22 cellular contexts compared by ENCODE assay signal in genomic region chr5:69509212-69509611, GRCh38.
"Had no signal": no experiment of that assay in that cellular context is flagged by ENCODE, and none has a peak within 500 bp of the region (broad histone marks: within the 10 kb centered on the region; RNA-seq: fewer than 3 reads in every experiment).

No MANE protein-coding gene starts in this region.

- H3K4me1 Mint-ChIP-seq: activated CD4-positive, alpha-beta T cell treated with anti-CD3 and anti-CD28 coated beads, Interleukin-2, amount 10 ng/mL, durations not matched to agents 7 days and 5 days; naive B cell; neural progenitor cell had no signal

- H2AFZ ChIP-seq: neural progenitor cell had no signal

- H3K27me3 ChIP-seq: body of pancreas, gastrocnemius medialis, heart left ventricle, neural progenitor cell, transverse colon had no signal

- H3K4me3 ChIP-seq: body of pancreas, coronary artery, gastrocnemius medialis, heart left ventricle, lung, neural progenitor cell, psoas muscle, transverse colon had no signal

- H3K9me3 ChIP-seq: body of pancreas, gastrocnemius medialis, heart left ventricle, psoas muscle, transverse colon had no signal

- H3K9me3 Mint-ChIP-seq: activated CD4-positive, alpha-beta T cell treated with anti-CD3 and anti-CD28 coated beads, Interleukin-2, amount 10 ng/mL, durations not matched to agents 7 days and 5 days; activated naive CD4-positive, alpha-beta T cell treated with anti-CD3 and anti-CD28 coated beads for 36 hours; activated T-cell treated with anti-CD3 and anti-CD28 coated beads, Interleukin-2, amount 50 U/mL, for 4 hours; stimulated activated naive CD8-positive, alpha-beta T cell treated with anti-CD3 and anti-CD28 coated beads, Interleukin-15, Interleukin-2, amounts not matched to agents 100 ng/mL and 50 ng/mL, for 24 hours had no signal

- H3K27ac Mint-ChIP-seq: activated CD4-positive, alpha-beta T cell treated with anti-CD3 and anti-CD28 coated beads, Interleukin-2, amount 10 ng/mL, durations not matched to agents 7 days and 5 days; activated CD8-positive, alpha-beta T cell treated with anti-CD3 and anti-CD28 coated beads, Interleukin-2, amount 10 ng/mL, durations not matched to agents 7 days and 5 days; activated naive CD4-positive, alpha-beta T cell treated with anti-CD3 and anti-CD28 coated beads for 36 hours; naive B cell; neural progenitor cell; stimulated activated naive CD8-positive, alpha-beta T cell treated with anti-CD3 and anti-CD28 coated beads, Interleukin-15, Interleukin-2, amounts not matched to agents 100 ng/mL and 50 ng/mL, for 24 hours had no signal

- H3K4me1 ChIP-seq: gastrocnemius medialis, heart left ventricle, neural progenitor cell, psoas muscle, transverse colon had no signal

- H3K27me3 Mint-ChIP-seq: activated CD4-positive, alpha-beta T cell treated with anti-CD3 and anti-CD28 coated beads, Interleukin-2, amount 10 ng/mL, durations not matched to agents 7 days and 5 days; stimulated activated naive CD8-positive, alpha-beta T cell treated with anti-CD3 and anti-CD28 coated beads, Interleukin-15, Interleukin-2, amounts not matched to agents 100 ng/mL and 50 ng/mL, for 24 hours had no signal

- ATAC-seq: activated CD4-positive, CD25-positive, alpha-beta regulatory T cell treated with anti-CD3 and anti-CD28 coated beads, Interleukin-2, amount 50 U/mL, for 24 hours; activated CD8-positive, alpha-beta T cell treated with anti-CD3 and anti-CD28 coated beads, Interleukin-2, amount 10 ng/mL, durations not matched to agents 7 days and 5 days; activated T-cell treated with anti-CD3 and anti-CD28 coated beads, Interleukin-2, amount 50 U/mL, for 4 hours; body of pancreas; esophagus mucosa; gastrocnemius medialis; heart left ventricle; left lobe of liver; psoas muscle; right cardiac atrium had no signal

- H3K4me3 Mint-ChIP-seq: activated CD4-positive, alpha-beta T cell treated with anti-CD3 and anti-CD28 coated beads, Interleukin-2, amount 10 ng/mL, durations not matched to agents 7 days and 5 days; activated CD8-positive, alpha-beta T cell treated with anti-CD3 and anti-CD28 coated beads, Interleukin-2, amount 10 ng/mL, durations not matched to agents 7 days and 5 days; activated naive CD4-positive, alpha-beta T cell treated with anti-CD3 and anti-CD28 coated beads for 36 hours; activated T-cell treated with anti-CD3 and anti-CD28 coated beads, Interleukin-2, amount 50 U/mL, for 4 hours; naive B cell; neural progenitor cell; stimulated activated naive CD8-positive, alpha-beta T cell treated with anti-CD3 and anti-CD28 coated beads, Interleukin-15, Interleukin-2, amounts not matched to agents 100 ng/mL and 50 ng/mL, for 24 hours had no signal

- FAIRE-seq: kidney had no signal

- H3K27ac ChIP-seq: body of pancreas, coronary artery, gastrocnemius medialis, heart left ventricle, neural progenitor cell, psoas muscle, transverse colon had no signal

- H3K4me2 ChIP-seq: neural progenitor cell had no signal

- DNase-seq: activated CD4-positive, alpha-beta T cell treated with anti-CD3 and anti-CD28 coated beads, Interleukin-2, amount 10 ng/mL, durations not matched to agents 7 days and 5 days; activated CD8-positive, alpha-beta T cell treated with anti-CD3 and anti-CD28 coated beads, Interleukin-2, amount 10 ng/mL, durations not matched to agents 7 days and 5 days; activated naive CD4-positive, alpha-beta T cell treated with anti-CD3 and anti-CD28 coated beads for 36 hours; activated T-cell treated with anti-CD3 and anti-CD28 coated beads, Interleukin-2, amount 50 U/mL, for 4 hours; body of pancreas; caudate nucleus; gastrocnemius medialis; heart left ventricle; kidney; naive B cell; psoas muscle; right cardiac atrium; stimulated activated CD4-positive, alpha-beta T cell treated with anti-CD3 and anti-CD28 coated beads, Interleukin-2, amount 100 ng/mL, for 24 hours; T-helper 9 cell; transverse colon had no signal

- H3K9ac ChIP-seq: neural progenitor cell had no signal

- H3K36me3 ChIP-seq: gastrocnemius medialis, heart left ventricle, transverse colon had no signal

- H3K36me3 Mint-ChIP-seq: naive B cell had no signal
